In genomic region chr10:103238506-103239252, GRCh38 we compare ENCODE assay signal across 11 cellular contexts. TPM values are rescaled to one million over a fixed set of nuclear protein-coding genes. Genes with fewer than 3 reads are reported as not detected.
DNase-seq lines count a peak whose midpoint lies in the region; ATAC-seq and TF ChIP-seq lines count a peak whose summit lies in the region.
"Had no signal": no experiment of that assay in that cellular context is flagged by ENCODE, and none has a peak within 500 bp of the region (broad histone marks: within the 10 kb centered on the region; RNA-seq: fewer than 3 reads in every experiment).

No MANE protein-coding gene starts in this region.

- H3K4me2 ChIP-seq in IMR-90 (ENCODE audit: low read depth, low read length): no peak overlapping the region

- H3K9ac ChIP-seq in IMR-90 (ENCODE audit: low read depth, low read length): no peak overlapping the region

- DNase-seq in AG04449 (ENCODE audit: low read depth, low spot score): no peak
- peak; percentile 61 for DNase-seq in IMR-90
- DNase-seq in chondrocyte (ENCODE audit: low spot score): no peak
- no peak for DNase-seq in left lung
- DNase-seq in activated CD8-positive, alpha-beta T cell treated with anti-CD3 and anti-CD28 coated beads for 36 hours: no peak
- no peak for DNase-seq in activated naive CD8-positive, alpha-beta T cell treated with anti-CD3 and anti-CD28 coated beads for 36 hours
- DNase-seq in NCI-H2107 (lab: John Stamatoyannopoulos, UW): no peak
- DNase-seq: effector CD8-positive, alpha-beta T cell; GF-D8 had no signal

- no peak overlapping the region for H3K4me3 ChIP-seq in AG04449 (ENCODE audit: low read depth, low read length)
- no peak overlapping the region for H3K4me3 ChIP-seq in IMR-90 (ENCODE audit: insufficient read depth, low read depth, low read length)
- H3K4me3 ChIP-seq in left lung: no peak overlapping the region

- peak; percentile 68 for TF ChIP-seq CTCF in AG04449 (IDR thresholded peaks at IDR 0.05; ENCODE audit: insufficient read depth, low read length, missing control alignments)
- TF ChIP-seq CTCF in IMR-90 (conservative IDR thresholded peaks at IDR 0.05; ENCODE audit: low read depth, low read length): peak; percentile 58
- TF ChIP-seq CTCF in chondrocyte (IDR thresholded peaks at IDR 0.05): peak; percentile 71
- no peak for TF ChIP-seq CTCF in left lung (IDR thresholded peaks at IDR 0.05)
- TF ChIP-seq CTCF in activated CD8-positive, alpha-beta T cell treated with anti-CD3 and anti-CD28 coated beads for 36 hours (IDR thresholded peaks at IDR 0.05): no peak

- no peak for TF ChIP-seq POLR2A in IMR-90 (IDR thresholded peaks at IDR 0.05; ENCODE audit: low read depth, low read length)

- ATAC-seq in IMR-90 (ENCODE audit: low read depth): peak; percentile 86
- ATAC-seq in left lung: peak; percentile 32
- no peak for ATAC-seq in activated CD8-positive, alpha-beta T cell treated with anti-CD3 and anti-CD28 coated beads for 36 hours
- ATAC-seq in HG03159 (IDR thresholded peaks at IDR 0.05; ENCODE audit: unreplicated experiment): no peak

- peak overlapping the region; percentile 82 for H2BK20ac ChIP-seq in IMR-90 (ENCODE audit: low read depth, low read length)

- 59% methylated on average over 6 of the region's 11 CpGs; no CpG with 5 or more reads in 1 of the 2 experiments for WGBS in IMR-90 (ENCODE audit: extremely low coverage in 2 of 2, insufficient read length in 1 of 2), 2 experiments

- no peak overlapping the region for H3K27ac ChIP-seq in IMR-90 (ENCODE audit: insufficient read depth, low read length)
- peak overlapping the region in 1 of 2 donors; percentile 45 for H3K27ac ChIP-seq in left lung

- dilution Hi-C loops in IMR-90 (cut with HindIII; ENCODE audit: low sequenced_read_pairs, unreplicated experiment): no loop called here

- H2AK5ac ChIP-seq in IMR-90 (ENCODE audit: low read depth, low read length): peak overlapping the region; percentile 89; the same call in 1 of the 2 replicates

- H3K27ac Mint-ChIP-seq in chondrocyte (ENCODE audit: unreplicated experiment): peak overlapping the region; percentile 46
- no peak overlapping the region for H3K27ac Mint-ChIP-seq in activated CD8-positive, alpha-beta T cell treated with anti-CD3 and anti-CD28 coated beads for 36 hours
- no peak overlapping the region for H3K27ac Mint-ChIP-seq in activated naive CD8-positive, alpha-beta T cell treated with anti-CD3 and anti-CD28 coated beads for 36 hours

- no peaks in the 10 kb centered on the region for H4K20me1 ChIP-seq in IMR-90 (ENCODE audit: insufficient read depth, low read length)

- H3K4ac ChIP-seq in IMR-90 (ENCODE audit: low read depth, low read length): peak overlapping the region; percentile 66

- H3K9me1 ChIP-seq in IMR-90 (ENCODE audit: insufficient read depth, low read length): peaks cover 14% of the 10 kb centered on the region

- peak overlapping the region; percentile 4; the same call in 2 of the 3 replicates for H2BK15ac ChIP-seq in IMR-90 (ENCODE audit: low read depth, low read length)

- peak overlapping the region; percentile 80 for H2AFZ ChIP-seq in IMR-90 (replicated peaks; ENCODE audit: low read length, poor library complexity)

- H3K36me3 ChIP-seq in IMR-90 (ENCODE audit: control insufficient read depth, insufficient read depth, low read length) (no peaks in the 10 kb centered on the region), left lung (no peaks in the 10 kb centered on the region)

- H3K27me3 ChIP-seq in IMR-90 (ENCODE audit: control insufficient read depth, insufficient read depth, low read length) (no peaks in the 10 kb centered on the region), left lung (no peaks in the 10 kb centered on the region)

- H3K18ac ChIP-seq in IMR-90 (ENCODE audit: low read depth, low read length): peak overlapping the region; percentile 48; the same call in 1 of the 2 replicates

- H3K14ac ChIP-seq in IMR-90 (replicated peaks; ENCODE audit: low read depth, low read length): peak overlapping the region; percentile 38; the same call in 1 of the 2 replicates

- H4K5ac ChIP-seq in IMR-90 (ENCODE audit: low read depth, low read length): peak overlapping the region; percentile 40; the same call in 1 of the 2 replicates

- H3K9me3 Mint-ChIP-seq in chondrocyte (ENCODE audit: low read depth): no peaks in the 10 kb centered on the region
- no peaks in the 10 kb centered on the region for H3K9me3 Mint-ChIP-seq in activated CD8-positive, alpha-beta T cell treated with anti-CD3 and anti-CD28 coated beads for 36 hours
- no peaks in the 10 kb centered on the region for H3K9me3 Mint-ChIP-seq in activated naive CD8-positive, alpha-beta T cell treated with anti-CD3 and anti-CD28 coated beads for 36 hours

- CTCF ChIA-PET in AG04449 (lab: Yijun Ruan, JAX): interaction anchor here (0.6 to 4.9 kb wide), 44 partner anchors 9 to 407 kb away, joined by 3 to 44 read pairs (median 4); partner anchors contain the start of genes CNNM2 and NT5C2
- CTCF ChIA-PET in IMR-90 (lab: Yijun Ruan, JAX): interaction anchor here (0.6 to 1.6 kb wide), 15 partner anchors 9 to 328 kb away, joined by 3 to 10 read pairs (median 4); partner anchors contain the start of gene CNNM2
- CTCF ChIA-PET in activated CD8-positive, alpha-beta T cell treated with anti-CD3 and anti-CD28 coated beads for 36 hours (lab: Charles Lee): interaction anchor here (1.0 to 1.2 kb wide), 2 partner anchors 39 to 321 kb away, joined by 3 to 4 read pairs; partner anchors contain the start of genes CNNM2 and INA

- no TSS peak for BruUV-seq in IMR-90 (replicated peaks; lab: Mats Ljungman, UMichigan)

- H3K36me3 Mint-ChIP-seq in chondrocyte (ENCODE audit: low read depth): no peaks in the 10 kb centered on the region
- no peaks in the 10 kb centered on the region for H3K36me3 Mint-ChIP-seq in activated CD8-positive, alpha-beta T cell treated with anti-CD3 and anti-CD28 coated beads for 36 hours (ENCODE audit: low read depth)
- H3K36me3 Mint-ChIP-seq in activated naive CD8-positive, alpha-beta T cell treated with anti-CD3 and anti-CD28 coated beads for 36 hours: no peaks in the 10 kb centered on the region

- no peak overlapping the region; the same call in 1 of the 2 replicates for H3K56ac ChIP-seq in IMR-90 (ENCODE audit: extremely low read depth, insufficient read depth, low read length)

- in situ Hi-C loops in IMR-90 (cut with MboI; ENCODE audit: low sequenced_read_pairs): no loop called here

- peak overlapping the region; percentile 67 for H4K91ac ChIP-seq in IMR-90 (ENCODE audit: insufficient read depth, low read depth, low read length)

- H4K8ac ChIP-seq in IMR-90 (ENCODE audit: low read depth in 2 of 2, low read length in 2 of 2): peak overlapping the region in 1 of 2 experiments; percentile 76; a peak in 2 of 4 replicates

- peaks cover 10% of the 10 kb centered on the region for H3K4me1 ChIP-seq in IMR-90 (ENCODE audit: control insufficient read depth, insufficient read depth, low read length)
- H3K4me1 ChIP-seq in left lung: peaks cover 15 to 51% of the 10 kb centered on the region in 2 donors

- peak overlapping the region; percentile 59; the same call in 1 of the 2 replicates for H3K23ac ChIP-seq in IMR-90 (ENCODE audit: low read depth, low read length)

- H3K79me1 ChIP-seq in IMR-90 (ENCODE audit: low read depth in 1 of 2, low read length in 2 of 2): peaks cover 0 to 9% of the 10 kb centered on the region in 2 experiments; a peak in 1 of 4 replicates

- no peaks in the 10 kb centered on the region for H3K9me3 ChIP-seq in IMR-90 (ENCODE audit: control insufficient read depth, insufficient read depth, low read length)
- no peaks in the 10 kb centered on the region for H3K9me3 ChIP-seq in left lung

- H3K4me1 Mint-ChIP-seq in chondrocyte (ENCODE audit: low read depth): peaks cover 24% of the 10 kb centered on the region
- H3K4me1 Mint-ChIP-seq in activated CD8-positive, alpha-beta T cell treated with anti-CD3 and anti-CD28 coated beads for 36 hours (ENCODE audit: low read depth): peaks cover 8% of the 10 kb centered on the region
- peaks cover 8% of the 10 kb centered on the region for H3K4me1 Mint-ChIP-seq in activated naive CD8-positive, alpha-beta T cell treated with anti-CD3 and anti-CD28 coated beads for 36 hours

- peak overlapping the region; percentile 6 for H2BK5ac ChIP-seq in IMR-90 (ENCODE audit: low read depth, low read length, poor library complexity, severe bottlenecking)

- intact Hi-C loops in IMR-90 (cut with micrococcal nuclease): no loop called here
- intact Hi-C loops in left lung (cut with DNase I): no loop called here
- intact Hi-C loops in activated CD8-positive, alpha-beta T cell treated with anti-CD3 and anti-CD28 coated beads for 36 hours (cut with micrococcal nuclease): no loop called here

- TF ChIP-seq RAD21 in IMR-90 (IDR thresholded peaks at IDR 0.05; ENCODE audit: low read length): peak; percentile 64

- peak overlapping the region; percentile 31 for H2AK9ac ChIP-seq in IMR-90 (replicated peaks; ENCODE audit: low read depth, low read length, poor library complexity)

- POLR2A ChIA-PET in AG04449 (lab: Yijun Ruan, JAX): interaction anchor here (0.6 kb wide), 1 partner anchor 46 kb away, joined by 3 read pairs; no protein-coding TSS in a partner anchor
- POLR2A ChIA-PET in IMR-90 (lab: Charles Lee; ENCODE audit: unreplicated experiment): interaction anchor here (0.6 to 0.7 kb wide), 3 partner anchors 46 to 321 kb away, joined by 3 to 10 read pairs (median 3); partner anchors contain the start of gene NT5C2
- POLR2A ChIA-PET in activated CD8-positive, alpha-beta T cell treated with anti-CD3 and anti-CD28 coated beads for 36 hours (lab: Charles Lee): no interaction called here

- H2BK120ac ChIP-seq in IMR-90 (ENCODE audit: low read depth, low read length): peak overlapping the region; percentile 73

- no peaks in the 10 kb centered on the region for H3K27me3 Mint-ChIP-seq in chondrocyte (ENCODE audit: low read depth)
- H3K27me3 Mint-ChIP-seq in activated CD8-positive, alpha-beta T cell treated with anti-CD3 and anti-CD28 coated beads for 36 hours: no peaks in the 10 kb centered on the region
- H3K27me3 Mint-ChIP-seq in activated naive CD8-positive, alpha-beta T cell treated with anti-CD3 and anti-CD28 coated beads for 36 hours: no peaks in the 10 kb centered on the region

- H3K4me3 Mint-ChIP-seq in chondrocyte (ENCODE audit: unreplicated experiment): no peak overlapping the region
- no peak overlapping the region for H3K4me3 Mint-ChIP-seq in activated CD8-positive, alpha-beta T cell treated with anti-CD3 and anti-CD28 coated beads for 36 hours
- H3K4me3 Mint-ChIP-seq in activated naive CD8-positive, alpha-beta T cell treated with anti-CD3 and anti-CD28 coated beads for 36 hours: no peak overlapping the region

RNA-seq across cellular contexts. Expression of gene RPEL1, which starts 7.0 kb away (rescaled TPM):
- total RNA-seq in IMR-90 (2012; rRNA removed): under 0.01 and 0.28 TPM in 2 replicates
- polyA plus RNA-seq in IMR-90 (2012; rRNA removed): 0.07 and 0.26 TPM in 2 replicates
- polyA plus RNA-seq in IMR-90 (2012; cell fraction: cytosol; rRNA removed): 0.02 TPM in 2 replicates
- not detected in 2 replicates for polyA plus RNA-seq in IMR-90 (2012; cell fraction: nucleus; rRNA removed; ENCODE audit: low replicate concordance)
- not detected in 3 replicates for total RNA-seq in chondrocyte
- under 1 TPM; 0.12 to 0.13 TPM for total RNA-seq in left lung
- total RNA-seq in activated CD8-positive, alpha-beta T cell treated with anti-CD3 and anti-CD28 coated beads for 36 hours: not detected
- total RNA-seq in activated naive CD8-positive, alpha-beta T cell treated with anti-CD3 and anti-CD28 coated beads for 36 hours: under 1 TPM in 1 of 2 experiments, not detected in 1; 0.10 TPM
- total RNA-seq: T-helper 2 cell treated with Interferon-gamma antibody and Interleukin-4, amounts not matched to agents 100 ng/mL and 5 ng/mL, for 36 hours had no signal

RNA-seq across cellular contexts. Expression of gene INA, which starts 38.3 kb away (rescaled TPM):
- total RNA-seq in IMR-90 (2012; rRNA removed): 4.5 and 6.4 TPM in 2 replicates
- 7.5 and 8.8 TPM in 2 replicates for polyA plus RNA-seq in IMR-90 (2012; rRNA removed)
- polyA plus RNA-seq in IMR-90 (2012; cell fraction: cytosol; rRNA removed): 5.2 and 5.8 TPM in 2 replicates
- 2.3 and 2.6 TPM in 2 replicates for polyA plus RNA-seq in IMR-90 (2012; cell fraction: nucleus; rRNA removed; ENCODE audit: low replicate concordance)
- total RNA-seq in chondrocyte: 10.4 to 31.1 TPM (median 30.1 TPM) in 3 replicates
- total RNA-seq in left lung: under 1 TPM; 0.08 to 0.26 TPM
- under 1 TPM; 0.25 to 0.27 TPM for total RNA-seq in activated CD8-positive, alpha-beta T cell treated with anti-CD3 and anti-CD28 coated beads for 36 hours
- total RNA-seq in activated naive CD8-positive, alpha-beta T cell treated with anti-CD3 and anti-CD28 coated beads for 36 hours: under 1 TPM; 0.38 to 0.45 TPM

RNA-seq across cellular contexts. Expression of gene NT5C2, which starts 45.6 kb away (rescaled TPM):
- total RNA-seq in IMR-90 (2012; rRNA removed) (60.0 and 83.3 TPM in 2 replicates), chondrocyte (73.5 to 81.0 TPM (median 78.7 TPM) in 3 replicates), left lung (100 to 1,000 TPM in 1 of 2 donors, 10 to 100 TPM in 1; 95.3 to 100 TPM)
- 48.4 and 65.1 TPM in 2 replicates for polyA plus RNA-seq in IMR-90 (2012; rRNA removed)
- 15.0 and 21.0 TPM in 2 replicates for polyA plus RNA-seq in IMR-90 (2012; cell fraction: cytosol; rRNA removed)
- 13.4 and 65.9 TPM in 2 replicates for polyA plus RNA-seq in IMR-90 (2012; cell fraction: nucleus; rRNA removed; ENCODE audit: low replicate concordance)
- 10 to 100 TPM; 39.1 to 43.0 TPM for total RNA-seq in activated CD8-positive, alpha-beta T cell treated with anti-CD3 and anti-CD28 coated beads for 36 hours
- total RNA-seq in activated naive CD8-positive, alpha-beta T cell treated with anti-CD3 and anti-CD28 coated beads for 36 hours: 10 to 100 TPM; 41.8 to 46.8 TPM

Comparison
In these comparisons a context has a peak if more than half of its experiments do, and no peak if none do; other contexts are left out.
1. CTCF ChIP-seq: peak in AG04449 (single experiment), IMR-90 (single experiment) and chondrocyte (single experiment); none in left lung (0 of 2) and activated CD8-positive, alpha-beta T cell treated with anti-CD3 and anti-CD28 coated beads for 36 hours (single experiment).
2. ATAC-seq: peak in IMR-90 (single experiment) and left lung (single experiment); none in activated CD8-positive, alpha-beta T cell treated with anti-CD3 and anti-CD28 coated beads for 36 hours (single experiment) and HG03159 (single experiment).